21 cellular contexts compared by ENCODE assay signal in the genomic region with DNA sequence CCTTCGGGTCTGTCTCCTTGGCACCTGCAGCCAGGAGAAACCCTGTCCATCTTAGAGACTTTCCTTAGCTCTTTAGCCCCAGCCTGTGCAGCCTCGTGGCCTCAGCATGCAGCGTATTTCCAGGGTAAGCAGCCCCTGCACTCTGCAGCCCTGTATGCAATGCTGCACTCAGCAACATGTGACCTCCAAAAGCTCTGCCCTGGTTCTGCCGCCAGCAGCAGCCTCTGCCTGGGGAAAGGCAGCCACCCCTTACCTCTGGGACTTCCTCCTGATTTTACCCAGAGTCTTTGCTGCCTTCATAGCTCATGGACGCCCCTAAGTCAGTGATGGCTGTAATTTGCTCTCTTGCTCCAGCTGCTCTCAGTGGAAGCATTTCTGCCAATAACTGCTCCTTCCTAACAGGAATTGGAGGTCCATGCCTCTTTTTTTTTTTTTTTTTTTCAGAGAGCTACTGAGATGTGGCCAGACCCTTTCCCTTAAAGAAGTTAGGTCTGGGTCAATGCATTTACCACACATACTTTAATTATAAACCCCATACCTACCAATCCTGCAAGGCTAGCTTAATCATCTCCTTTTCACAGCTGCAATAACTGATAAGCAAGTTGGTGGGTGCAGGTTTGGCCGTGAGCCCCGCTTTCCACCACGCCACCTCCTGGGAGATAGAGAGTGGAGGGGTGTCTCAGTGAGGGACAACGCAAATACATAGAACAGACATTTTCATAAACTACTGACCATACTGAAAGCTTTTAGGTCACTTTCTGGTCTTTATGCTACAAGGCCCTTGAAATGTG.
"Had no signal": no experiment of that assay in that cellular context is flagged by ENCODE, and none has a peak within 500 bp of the region (broad histone marks: within the 10 kb centered on the region; RNA-seq: fewer than 3 reads in every experiment).

No MANE protein-coding gene starts in this region.

- ATAC-seq: activated CD4-positive, CD25-positive, alpha-beta regulatory T cell treated with anti-CD3 and anti-CD28 coated beads, Interleukin-2, amount 50 U/mL, for 24 hours; activated CD8-positive, alpha-beta T cell treated with anti-CD3 and anti-CD28 coated beads, Interleukin-2, amount 10 ng/mL, durations not matched to agents 7 days and 5 days; activated naive CD8-positive, alpha-beta T cell treated with anti-CD3 and anti-CD28 coated beads, Interleukin-2, amount 50 U/mL, for 24 hours had no signal

- FAIRE-seq: colon, frontal cortex had no signal

- DNase-seq: activated CD4-positive, alpha-beta T cell treated with anti-CD3 and anti-CD28 coated beads, Interleukin-2, amount 10 ng/mL, durations not matched to agents 7 days and 5 days; activated CD8-positive, alpha-beta memory T cell treated with anti-CD3 and anti-CD28 coated beads, Interleukin-2, amount 50 U/mL, for 48 hours; activated CD8-positive, alpha-beta T cell treated with anti-CD3 and anti-CD28 coated beads, Interleukin-2, amount 10 ng/mL, durations not matched to agents 7 days and 5 days; activated effector memory CD4-positive, alpha-beta T cell treated with Interleukin-2 at 50 U/mL for 16 hours; activated naive CD4-positive, alpha-beta T cell treated with anti-CD3 and anti-CD28 coated beads, Interleukin-2, amount 10 ng/mL, durations not matched to agents 7 days and 5 days; activated naive CD8-positive, alpha-beta T cell treated with anti-CD3 and anti-CD28 coated beads, Interleukin-2, amount 50 U/mL, for 24 hours; activated T-cell treated with anti-CD3 and anti-CD28 coated beads, Interleukin-2, amount 50 U/mL, for 48 hours; anterior cingulate cortex; central memory CD4-positive, alpha-beta T cell; endodermal cell; head of caudate nucleus; immature natural killer cell; kidney glomerular epithelial cell; nucleus accumbens; posterior cingulate gyrus; stimulated activated CD8-positive, alpha-beta memory T cell treated with anti-CD3 and anti-CD28 coated beads, Interleukin-4, amount 100 ng/mL, for 48 hours; stimulated activated naive CD4-positive, alpha-beta T cell had no signal

- H3K27ac ChIP-seq: epithelial cell of prostate had no signal
